Comparison of ENCODE assay signal across 1 cellular context in genomic region chr17:79306688-79307323, GRCh38.
TF ChIP-seq lines count a peak whose summit lies in the region.

No MANE protein-coding gene starts in this region.

TF ChIP-seq in WTC11, 78 proteins besides CTCF, POLR2A, EP300 and RAD21 (continued from another document):
- no peak for TF ChIP-seq ATF6 (CRISPR knock-in tag; IDR thresholded peaks at IDR 0.05)
